ENCODE assay signal across 18 cellular contexts in genomic region chr2:85591563-85591962, GRCh38. TPM values are rescaled to one million over a fixed set of nuclear protein-coding genes. Genes with fewer than 3 reads are reported as not detected.
DNase-seq lines count a peak whose midpoint lies in the region; ATAC-seq, FAIRE-seq and TF ChIP-seq lines count a peak whose summit lies in the region.
"Had no signal": no experiment of that assay in that cellular context is flagged by ENCODE, and none has a peak within 500 bp of the region (broad histone marks: within the 10 kb centered on the region; RNA-seq: fewer than 3 reads in every experiment).

No MANE protein-coding gene starts in this region.

- WGBS in urinary bladder = 78% methylated on average over 12 of the region's 12 CpGs

- no peak for ATAC-seq in Right ventricle myocardium superior (ENCODE audit: poor library complexity)
- no peak for ATAC-seq in gastrocnemius medialis
- ATAC-seq in GM21360 (IDR thresholded peaks at IDR 0.05; ENCODE audit: unreplicated experiment) = no peak
- ATAC-seq: activated CD8-positive, alpha-beta memory T cell treated with anti-CD3 and anti-CD28 coated beads, Interleukin-2, amount 10 ng/mL, durations not matched to agents 7 days and 5 days had no signal

- TF ChIP-seq CTCF in right atrium auricular region (IDR thresholded peaks at IDR 0.05) (no peak), kidney (IDR thresholded peaks at IDR 0.05; ENCODE audit: borderline replicate concordance, extremely low read depth, insufficient read depth) (no peak), gastrocnemius medialis (IDR thresholded peaks at IDR 0.05 in 4 of 5, conservative IDR thresholded peaks at IDR 0.05 in 1 of 5) (no peak)

- no peak for DNase-seq in right atrium auricular region (ENCODE audit: low spot score)
- DNase-seq in Right ventricle myocardium superior = no peak
- DNase-seq in kidney = no peak
- no peak for DNase-seq in gastrocnemius medialis
- no peak for DNase-seq in NCI-H2171 treated with DMSO at 0.1 percent for 48 hours (lab: John Stamatoyannopoulos, UW)
- DNase-seq in NCI-H2081 (lab: John Stamatoyannopoulos, UW) = no peak
- DNase-seq: ACHN; activated CD8-positive, alpha-beta memory T cell treated with anti-CD3 and anti-CD28 coated beads, Interleukin-2, amount 10 ng/mL, durations not matched to agents 7 days and 5 days; GOT3; NCI-H1417; NCI-H446 treated with DMSO at 0.1 percent for 48 hours; PC-9; stimulated activated CD4-positive, alpha-beta T cell treated with anti-CD3 and anti-CD28 coated beads, Interleukin-2, amount 100 ng/mL, for 48 hours had no signal

- TF ChIP-seq POLR2A in gastrocnemius medialis (IDR thresholded peaks at IDR 0.05) = no peak

- no peaks in the 10 kb centered on the region for H3K36me3 ChIP-seq in right atrium auricular region
- H3K36me3 ChIP-seq in kidney (ENCODE audit: control insufficient read depth in 1 of 2, insufficient read depth in 2 of 2, low read length in 2 of 2) = peaks cover 0 to under 1% of the 10 kb centered on the region in 2 donors
- H3K36me3 ChIP-seq in gastrocnemius medialis = peaks cover 0 to 7% of the 10 kb centered on the region in 2 donors
- no peaks in the 10 kb centered on the region for H3K36me3 ChIP-seq in urinary bladder (ENCODE audit: insufficient read depth)

- H3K4me3 ChIP-seq in right atrium auricular region (no peak overlapping the region), kidney (ENCODE audit: low read length in 2 of 2) (no peak overlapping the region), gastrocnemius medialis (no peak overlapping the region), urinary bladder (ENCODE audit: low read depth, low read length) (no peak overlapping the region)
- H3K4me3 ChIP-seq: PC-9 had no signal

- H3K4me1 ChIP-seq in right atrium auricular region = peaks cover 4 to 78% of the 10 kb centered on the region in 2 donors
- peaks cover 14 to 36% of the 10 kb centered on the region in 2 donors for H3K4me1 ChIP-seq in kidney (ENCODE audit: control insufficient read depth in 1 of 2, insufficient read depth in 1 of 2, low read depth in 1 of 2, low read length in 2 of 2)
- H3K4me1 ChIP-seq in gastrocnemius medialis = peaks cover 75 to 76% of the 10 kb centered on the region in 2 donors
- H3K4me1 ChIP-seq in urinary bladder (ENCODE audit: insufficient read depth) = peaks cover 5% of the 10 kb centered on the region

- H3K9me3 ChIP-seq in right atrium auricular region (no peaks in the 10 kb centered on the region), kidney (ENCODE audit: control insufficient read depth in 1 of 2, low read length in 2 of 2) (no peaks in the 10 kb centered on the region), gastrocnemius medialis (no peaks in the 10 kb centered on the region)

- in situ Hi-C loops in gastrocnemius medialis (cut with MboI; ENCODE audit: low sequenced_read_pairs in 4 of 4) = no loop called here

- intact Hi-C loops in Right ventricle myocardium superior (cut with DNase I) = no loop called here
- intact Hi-C loops in kidney (cut with DNase I) = no loop called here
- intact Hi-C loops in gastrocnemius medialis (cut with DNase I; ENCODE audit: low total_unique reads) = no loop called here

- no peak overlapping the region for H3K9ac ChIP-seq in kidney (ENCODE audit: low read length in 2 of 2)
- H3K9ac ChIP-seq: KMS-11 had no signal

- H3K27ac ChIP-seq in right atrium auricular region (peak overlapping the region; percentile 66 to 79), kidney (ENCODE audit: low read depth in 2 of 2, low read length in 2 of 2) (peak overlapping the region; percentile 66 to 71), gastrocnemius medialis (peak overlapping the region; percentile 88 to 98 (median 90)), urinary bladder (ENCODE audit: low read depth) (peak overlapping the region; percentile 38)
- H3K27ac ChIP-seq: KMS-11, PC-9 had no signal

- H3K27me3 ChIP-seq in right atrium auricular region = no peaks in the 10 kb centered on the region
- H3K27me3 ChIP-seq in gastrocnemius medialis = no peaks in the 10 kb centered on the region

- no peak for FAIRE-seq in kidney (lab: Jason Lieb, UNC)
- FAIRE-seq: colon, D721Med had no signal

RNA-seq across cellular contexts. Expression of gene RNF181, which starts 4.0 kb away (rescaled TPM):
- total RNA-seq in right atrium auricular region (100 to 1,000 TPM; 109 to 194 TPM), Right ventricle myocardium superior (74.5 TPM), kidney (89.9 TPM), gastrocnemius medialis (100 to 1,000 TPM; 207 to 235 (median 215) TPM), urinary bladder (71.6 TPM)
- polyA plus RNA-seq in kidney (ENCODE audit: insufficient read depth, low read depth, low replicate concordance) (407 TPM), urinary bladder (183 TPM)

RNA-seq across cellular contexts. Expression of gene VAMP5, which starts 7.3 kb away (rescaled TPM):
- total RNA-seq in right atrium auricular region (10 to 100 TPM; 37.2 to 61.7 TPM), Right ventricle myocardium superior (56.3 TPM), kidney (46.0 TPM), gastrocnemius medialis (10 to 100 TPM; 19.9 to 47.0 (median 36.9) TPM), urinary bladder (8.0 TPM)
- polyA plus RNA-seq in kidney (ENCODE audit: insufficient read depth, low read depth, low replicate concordance) (145 TPM), urinary bladder (157 TPM)

RNA-seq across cellular contexts. Expression of gene TMEM150A, which starts 10.9 kb away (rescaled TPM):
- total RNA-seq in right atrium auricular region (10 to 100 TPM; 15.8 to 21.7 TPM), Right ventricle myocardium superior (9.5 TPM), kidney (23.1 TPM), gastrocnemius medialis (100 to 1,000 TPM in 1 of 4 donors, 10 to 100 TPM in 3; 44.4 to 102 (median 80.7) TPM), urinary bladder (6.3 TPM)
- polyA plus RNA-seq in kidney (ENCODE audit: insufficient read depth, low read depth, low replicate concordance) (61.2 TPM), urinary bladder (39.0 TPM)

RNA-seq across cellular contexts. Expression of gene VAMP8, which starts 14.2 kb away (rescaled TPM):
- 10 to 100 TPM; 11.9 to 26.1 TPM for total RNA-seq in right atrium auricular region
- total RNA-seq in Right ventricle myocardium superior = 16.9 TPM
- total RNA-seq in kidney = 196 TPM
- polyA plus RNA-seq in kidney (ENCODE audit: insufficient read depth, low read depth, low replicate concordance) = 604 TPM
- 10 to 100 TPM in 1 of 4 donors, 1 to 10 TPM in 3; 5.3 to 12.1 (median 7.1) TPM for total RNA-seq in gastrocnemius medialis
- 14.8 TPM for total RNA-seq in urinary bladder
- polyA plus RNA-seq in urinary bladder = 89.9 TPM

RNA-seq across cellular contexts. Expression of gene C2orf68, which starts 20.3 kb away (rescaled TPM):
- total RNA-seq in right atrium auricular region = 10 to 100 TPM in 1 of 2 donors, 1 to 10 TPM in 1; 8.9 to 11.1 TPM
- total RNA-seq in Right ventricle myocardium superior = 26.5 TPM
- total RNA-seq in kidney = 34.5 TPM
- polyA plus RNA-seq in kidney (ENCODE audit: insufficient read depth, low read depth, low replicate concordance) = 37.6 TPM
- 10 to 100 TPM; 28.4 to 35.4 (median 32.3) TPM for total RNA-seq in gastrocnemius medialis
- total RNA-seq in urinary bladder = 40.8 TPM
- 20.0 TPM for polyA plus RNA-seq in urinary bladder

Comparison
In these comparisons a context has a peak if more than half of its experiments do, and no peak if none do; other contexts are left out.
1. H3K27ac ChIP-seq: peak in every context shown above with its lines; median percentile 90 in gastrocnemius medialis; 72 in right atrium auricular region; 68 in kidney; 38 in urinary bladder.